In the genomic region with DNA sequence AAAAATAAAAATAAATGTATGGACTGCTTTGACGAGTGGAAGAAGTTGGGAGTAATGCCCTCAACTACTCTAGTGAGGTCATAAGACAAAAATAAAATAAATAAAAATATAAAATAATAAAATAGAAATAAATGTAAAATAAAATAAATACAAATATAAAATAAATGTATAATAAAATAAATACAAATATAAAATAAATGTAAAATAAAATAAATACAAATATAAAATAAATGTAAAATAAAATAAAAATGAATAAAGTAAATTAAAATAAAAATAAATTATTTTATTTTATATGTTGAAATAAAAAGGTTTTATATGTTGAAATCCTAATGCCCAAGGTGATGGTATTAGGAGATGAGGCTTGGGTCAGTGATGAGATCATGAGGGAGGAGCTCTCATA, we compare ENCODE assay signal across 28 cellular contexts. TPM values are rescaled to one million over a fixed set of nuclear protein-coding genes. Genes with fewer than 3 reads are reported as not detected.
"Had no signal": no experiment of that assay in that cellular context is flagged by ENCODE, and none has a peak within 500 bp of the region (broad histone marks: within the 10 kb centered on the region; RNA-seq: fewer than 3 reads in every experiment).

No MANE protein-coding gene starts in this region.

- H3K36me3 ChIP-seq: esophagus muscularis mucosa, gastrocnemius medialis, stomach, transverse colon, uterus had no signal

- H3K9me3 ChIP-seq: gastrocnemius medialis, mucosa of descending colon, transverse colon, uterus had no signal

- DNase-seq: activated B cell treated with CpG ODN at 0.5 μM for 24 hours; activated CD4-positive, alpha-beta T cell treated with anti-CD3 and anti-CD28 coated beads for 36 hours; activated CD4-positive, alpha-beta T cell treated with anti-CD3 and anti-CD28 coated beads, Interleukin-2, amount 50 U/mL, for 4 hours; activated CD8-positive, alpha-beta memory T cell treated with anti-CD3 and anti-CD28 coated beads, Interleukin-2, amount 50 U/mL, for 48 hours; activated naive CD4-positive, alpha-beta T cell treated with Interleukin-2 at 50 U/mL for 16 hours; activated naive CD8-positive, alpha-beta T cell treated with anti-CD3 and anti-CD28 coated beads for 36 hours; activated T-cell treated with anti-CD3 and anti-CD28 coated beads, Interleukin-2, amount 50 U/mL, for 48 hours; central memory CD4-positive, alpha-beta T cell; effector memory CD4-positive, alpha-beta T cell; gastrocnemius medialis; left cardiac atrium; mucosa of descending colon; nephron progenitor cell; stimulated activated CD4-positive, alpha-beta T cell treated with anti-CD3 and anti-CD28 coated beads, Interleukin-15, amount 100 ng/mL, for 24 hours; stomach; transverse colon; uterus had no signal

- H3K27ac Mint-ChIP-seq: activated B cell treated with CpG ODN at 0.5 μM for 24 hours; activated CD4-positive, alpha-beta T cell treated with anti-CD3 and anti-CD28 coated beads for 36 hours; activated naive CD8-positive, alpha-beta T cell treated with anti-CD3 and anti-CD28 coated beads for 36 hours; memory B cell; nephron progenitor cell; stimulated activated memory B cell treated with anti-CD40 and anti-IgM and Interleukin-4, amounts not matched to agents 10 μg/mL and 1 μg/mL and 100 μg/mL, for 72 hours had no signal

- H3K4me3 Mint-ChIP-seq: activated B cell treated with CpG ODN at 0.5 μM for 24 hours; activated CD4-positive, alpha-beta T cell treated with anti-CD3 and anti-CD28 coated beads for 36 hours; activated naive CD8-positive, alpha-beta T cell treated with anti-CD3 and anti-CD28 coated beads for 36 hours; memory B cell; nephron progenitor cell; stimulated activated memory B cell treated with anti-CD40 and anti-IgM and Interleukin-4, amounts not matched to agents 10 μg/mL and 1 μg/mL and 100 μg/mL, for 72 hours had no signal

- H3K27ac ChIP-seq: esophagus muscularis mucosa, gastrocnemius medialis, transverse colon, uterus had no signal

- ATAC-seq: activated CD4-positive, alpha-beta T cell treated with anti-CD3 and anti-CD28 coated beads for 36 hours; gastrocnemius medialis; mucosa of descending colon; sciatic nerve; stimulated activated memory B cell treated with anti-CD40 and anti-IgM and Interleukin-4, amounts not matched to agents 10 μg/mL and 1 μg/mL and 100 μg/mL, for 72 hours had no signal

- FAIRE-seq: astrocyte, endothelial cell of umbilical vein, islet of Langerhans had no signal

- H3K4me1 Mint-ChIP-seq: activated B cell treated with CpG ODN at 0.5 μM for 24 hours; memory B cell; nephron progenitor cell; stimulated activated memory B cell treated with anti-CD40 and anti-IgM and Interleukin-4, amounts not matched to agents 10 μg/mL and 1 μg/mL and 100 μg/mL, for 72 hours had no signal

- H3K27me3 ChIP-seq: transverse colon, uterus had no signal

- H3K4me1 ChIP-seq: uterus had no signal

- H3K36me3 Mint-ChIP-seq: activated naive CD8-positive, alpha-beta T cell treated with anti-CD3 and anti-CD28 coated beads for 36 hours; stimulated activated memory B cell treated with anti-CD40 and anti-IgM and Interleukin-4, amounts not matched to agents 10 μg/mL and 1 μg/mL and 100 μg/mL, for 72 hours had no signal

- H3K4me3 ChIP-seq: esophagus muscularis mucosa, gastrocnemius medialis, mucosa of descending colon, smooth muscle cell, stomach, transverse colon, uterus had no signal

RNA-seq across cellular contexts. Expression of a gene that starts 20.1 kb away (rescaled TPM):
- total RNA-seq: activated B cell treated with CpG ODN at 0.5 μM for 24 hours; activated CD4-positive, alpha-beta T cell treated with anti-CD3 and anti-CD28 coated beads for 36 hours; activated CD8-positive, alpha-beta memory T cell treated with anti-CD3 and anti-CD28 coated beads for 36 hours; activated naive CD8-positive, alpha-beta T cell treated with anti-CD3 and anti-CD28 coated beads for 36 hours; astrocyte; endothelial cell of umbilical vein; esophagus muscularis mucosa; gastrocnemius medialis; left cardiac atrium; lower leg skin; mucosa of descending colon; sciatic nerve; smooth muscle cell; temporal lobe; transverse colon; uterus had no signal
- polyA plus RNA-seq: smooth muscle cell, stomach had no signal

RNA-seq across cellular contexts. Expression of a gene that starts 50.4 kb away (rescaled TPM):
- total RNA-seq: activated B cell treated with CpG ODN at 0.5 μM for 24 hours had no signal
